Comparison of ENCODE assay signal across 9 cellular contexts in the genomic region with DNA sequence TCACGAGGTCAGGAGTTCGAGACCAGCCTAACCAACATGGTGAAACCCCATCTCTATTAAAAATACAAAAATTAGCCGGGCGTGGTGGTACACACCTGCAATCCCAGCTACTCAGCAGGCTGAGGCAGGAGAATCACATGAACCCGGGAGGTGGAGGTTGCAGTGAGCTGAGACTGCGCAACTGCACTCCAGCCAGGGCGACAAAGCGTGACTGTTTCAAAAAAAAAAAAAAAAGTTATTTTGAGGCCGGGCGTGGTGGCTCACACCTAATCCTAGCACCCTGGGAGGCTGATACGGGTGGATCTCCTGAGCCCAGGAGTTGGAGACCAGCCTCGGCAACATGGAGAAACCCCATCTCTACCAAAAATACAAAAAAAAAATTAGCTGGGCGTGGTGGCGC. TPM values are rescaled to one million over a fixed set of nuclear protein-coding genes. Genes with fewer than 3 reads are reported as not detected.
A peak's percentile ranks its signal among the peaks of the same experiment; 100 is the strongest.
DNase-seq lines count a peak whose midpoint lies in the region; ATAC-seq, FAIRE-seq and TF ChIP-seq lines count a peak whose summit lies in the region.
"Not testable (repeated sequence)": the region's sequence is repeated elsewhere in the genome, so short reads cannot be mapped to it uniquely, and the experiment has no call there.
"Had no signal": no experiment of that assay in that cellular context is flagged by ENCODE, and none has a peak within 500 bp of the region (broad histone marks: within the 10 kb centered on the region; RNA-seq: fewer than 3 reads in every experiment).

No MANE protein-coding gene starts in this region.

- H4K20me1 ChIP-seq in BLaER1 treated with 17β-estradiol and CSF1 and Interleukin-3, amounts not matched to agents 10 nM and 100 nM, result peaks cover 3 to 98% (median 76%) of the 10 kb centered on the region in 11 experiments; a peak in 17 of 22 replicates
- not testable (repeated sequence) for H4K20me1 ChIP-seq in SU-DHL-6 (ENCODE audit: low read depth, low read length); GM12878 (ENCODE audit: control insufficient read depth, insufficient read depth)

- TF ChIP-seq EP300 in GM12878 (IDR thresholded peaks at IDR 0.05; ENCODE audit: borderline replicate concordance in 1 of 2, control insufficient read depth in 1 of 2, low read depth in 2 of 2, low read length in 2 of 2), result not testable (repeated sequence)

- in situ Hi-C loops in GM12878 (cut with MboI), result not testable (repeated sequence)

- not testable (repeated sequence) for H3K9me2 ChIP-seq in SU-DHL-6 (replicated peaks; ENCODE audit: insufficient read depth, low read length)

- not testable (repeated sequence) for H3K4me3 ChIP-seq in BLaER1 treated with 17β-estradiol and CSF1 and Interleukin-3, amounts not matched to agents 10 nM and 100 nM; SU-DHL-6 (ENCODE audit: insufficient read depth, low read length, poor library complexity, severe bottlenecking)
- H3K4me3 ChIP-seq in GM12878, result 0 out of 2 replicates have a peak overlapping the region, but pooled peaks have one; percentile 4

- DNase-seq in GM12891 (ENCODE audit: insufficient read length, low spot score); GM12878 (ENCODE audit: low read depth, low spot score): not testable (repeated sequence)
- peak; percentile 18 for DNase-seq in left kidney (ENCODE audit: low read depth, low spot score)
- peak; percentile 29 for DNase-seq in posterior vena cava (ENCODE audit: low spot score)

- peaks cover 30 to 40% (median 36%) of the 10 kb centered on the region in 10 experiments for H3K4me1 ChIP-seq in BLaER1 treated with 17β-estradiol and CSF1 and Interleukin-3, amounts not matched to agents 10 nM and 100 nM
- H3K4me1 ChIP-seq in GM12878 (ENCODE audit: control insufficient read depth, insufficient read depth, low read length), result not testable (repeated sequence)

- not testable (repeated sequence) for H3K27me3 ChIP-seq in BLaER1 treated with 17β-estradiol and CSF1 and Interleukin-3, amounts not matched to agents 10 nM and 100 nM; SU-DHL-6 (ENCODE audit: low read length); GM12878 (replicated peaks in 1 of 2; ENCODE audit: control insufficient read depth in 2 of 2, insufficient read depth in 2 of 2, low read length in 1 of 2)

- CTCF ChIA-PET in GM12878 (lab: Yijun Ruan, JAX), result interaction anchor here (0.7 to 1.2 kb wide), 5 partner anchors 12 to 634 kb away, joined by 3 to 6 read pairs (median 3); a partner anchor contains a TSS

- not testable (repeated sequence) for H3K9me3 ChIP-seq in BLaER1 treated with 17β-estradiol and CSF1 and Interleukin-3, amounts not matched to agents 10 nM and 100 nM (replicated peaks in 1 of 11); SU-DHL-6 (ENCODE audit: insufficient read depth, low read length); GM12878 (replicated peaks; ENCODE audit: control insufficient read depth, insufficient read depth, low read length)

- H3K27ac ChIP-seq in BLaER1 treated with 17β-estradiol and CSF1 and Interleukin-3, amounts not matched to agents 10 nM and 100 nM; GM12878 (ENCODE audit: control insufficient read depth, insufficient read depth): not testable (repeated sequence)
- peak overlapping the region; percentile 87; the same call in 1 of the 2 replicates for H3K27ac ChIP-seq in SU-DHL-6 (ENCODE audit: low read depth, low read length)

- not testable (repeated sequence) for TF ChIP-seq CTCF in SU-DHL-6 (IDR thresholded peaks at IDR 0.05; ENCODE audit: insufficient read depth, low read length, poor library complexity, severe bottlenecking); GM12878 (IDR thresholded peaks at IDR 0.05 in 2 of 3, conservative IDR thresholded peaks at IDR 0.05 in 1 of 3; ENCODE audit: control insufficient read depth in 2 of 3, extremely low read depth in 1 of 3, insufficient read depth in 1 of 3, low read depth in 3 of 3, low read length in 3 of 3)

- not testable (repeated sequence) for BruUV-seq in GM12878 (replicated peaks; lab: Mats Ljungman, UMichigan)

- peak overlapping the region; percentile 25 to 67 (median 47); a peak in 20 of 22 replicates for H3K4me2 ChIP-seq in BLaER1 treated with 17β-estradiol and CSF1 and Interleukin-3, amounts not matched to agents 10 nM and 100 nM
- H3K4me2 ChIP-seq in SU-DHL-6 (ENCODE audit: low read depth, low read length, poor library complexity, severe bottlenecking), result peak overlapping the region; percentile 70
- not testable (repeated sequence) for H3K4me2 ChIP-seq in GM12878 (ENCODE audit: control insufficient read depth, insufficient read depth)

- not testable (repeated sequence) for TF ChIP-seq POLR2A in GM12891 (IDR thresholded peaks at IDR 0.05; ENCODE audit: low read depth, low read length); GM12878 (IDR thresholded peaks at IDR 0.05; ENCODE audit: low read depth, low read length)

- H3K36me3 ChIP-seq in BLaER1 treated with 17β-estradiol and CSF1 and Interleukin-3, amounts not matched to agents 10 nM and 100 nM, result peaks cover 18 to 63% (median 53%) of the 10 kb centered on the region in 11 experiments
- peaks cover 13% of the 10 kb centered on the region for H3K36me3 ChIP-seq in SU-DHL-6 (ENCODE audit: low read length)
- H3K36me3 ChIP-seq in GM12878 (ENCODE audit: control insufficient read depth in 2 of 2, insufficient read depth in 2 of 2, low read length in 1 of 2), result peaks cover 9 to 16% of the 10 kb centered on the region in 2 experiments

- intact Hi-C loops in GM12878 (cut with micrococcal nuclease; ENCODE audit: unreplicated experiment); posterior vena cava (cut with DNase I): not testable (repeated sequence)

- not testable (repeated sequence) for FAIRE-seq in GM12891 (lab: Jason Lieb, UNC); GM12878 (lab: Jason Lieb, UNC)

- not testable (repeated sequence) for TF ChIP-seq RAD21 in GM12878 (IDR thresholded peaks at IDR 0.05; ENCODE audit: insufficient read depth, low read depth, low read length)

- RAD21 ChIA-PET in GM12878 (lab: Charles Lee; ENCODE audit: unreplicated experiment), result interaction anchor here (1.0 to 1.2 kb wide), 2 partner anchors 12 to 14 kb away, joined by 3 to 4 read pairs; no protein-coding TSS in a partner anchor

- 0 out of 22 replicates have a peak overlapping the region, but pooled peaks of 1 of the 11 experiments have one; percentile 10 for H3K9ac ChIP-seq in BLaER1 treated with 17β-estradiol and CSF1 and Interleukin-3, amounts not matched to agents 10 nM and 100 nM
- H3K9ac ChIP-seq in SU-DHL-6 (ENCODE audit: low read length); GM12878 (ENCODE audit: control insufficient read depth, insufficient read depth, low read length): not testable (repeated sequence)

- WGBS in GM12878 (ENCODE audit: insufficient coverage, insufficient replicate concordance, low lambda C conversion rate, missing lambda C conversion rate), result 63% methylated on average over 14 of the region's 14 CpGs

- POLR2A ChIA-PET in GM12878 (lab: Charles Lee), result interaction anchor here (0.7 to 1.5 kb wide), 4 partner anchors 10 to 41 kb away, joined by 5 to 15 read pairs (median 5); a partner anchor contains a TSS

- SMC1A ChIA-PET in GM12878 (lab: Charles Lee; ENCODE audit: uncharacterized antibody, unreplicated experiment), result interaction anchor here (0.6 to 5.2 kb wide), 2 partner anchors 13 to 115 kb away, joined by 3 to 33 read pairs; a partner anchor contains a TSS

- H3K79me2 ChIP-seq in SU-DHL-6 (ENCODE audit: insufficient read depth, low read length) (peaks cover 79% of the 10 kb centered on the region), GM12878 (ENCODE audit: control insufficient read depth, insufficient read depth, low read length) (peaks cover 19% of the 10 kb centered on the region)

- ATAC-seq in GM12878, result not testable (repeated sequence)

- not testable (repeated sequence) for H2AFZ ChIP-seq in SU-DHL-6 (ENCODE audit: low read depth, low read length, severe bottlenecking); GM12878 (ENCODE audit: control insufficient read depth, low read depth, low read length)

- peaks cover 49% of the 10 kb centered on the region for H3F3A ChIP-seq in SU-DHL-6 (ENCODE audit: insufficient read depth)

RNA-seq across cellular contexts. Expression of a gene that starts 13.8 kb away (rescaled TPM):
- polyA plus RNA-seq in GM12891 (2012; ENCODE audit: low read depth, missing spikeins), result 0.13 TPM
- total RNA-seq in GM12878 (2013; cell fraction: nucleolus; rRNA removed), result not detected in 2 replicates
- 0.11 and 0.62 TPM in 2 replicates for total RNA-seq in GM12878 (2014; rRNA removed)
- total RNA-seq in GM12878 (2014; rRNA removed; fragmentation: Illumina TruSeq; extraction: Trizol), result 0.13 and 0.18 TPM in 2 replicates
- not detected in 2 replicates for total RNA-seq in GM12878 (2021)
- 0.46 TPM for polyA plus RNA-seq in GM12878 (2011; ENCODE audit: low read depth)
- 0.22 and 0.37 TPM in 2 replicates for polyA plus RNA-seq in GM12878 (2011; rRNA removed)
- polyA plus RNA-seq in GM12878 (2011; cell fraction: cytosol; rRNA removed), result 0.17 and 0.25 TPM in 2 replicates
- 0.29 and 0.31 TPM in 2 replicates for polyA plus RNA-seq in GM12878 (2011; cell fraction: nucleus; rRNA removed)
- 0.22 and 0.31 TPM in 2 replicates for polyA plus RNA-seq in GM12878 (2012)
- 0.19 and 0.49 TPM in 2 replicates for polyA plus RNA-seq in GM12878 (2014; fragmentation: Illumina TruSeq; extraction: Trizol)
- polyA plus RNA-seq in GM12878 (2014; fragmentation: Nextera tagmentation; extraction: Ambion mirVana), result not detected
- 0.19 and 0.24 TPM in 2 replicates for polyA plus RNA-seq in GM12878 (2014; rRNA removed)
- polyA plus RNA-seq in GM12878 (2016; fragmentation: Nextera tagmentation; extraction: Ambion mirVana), result under 1 TPM in 1 of 2 experiments, not detected in 1; 0.35 TPM
- 0.10 and 1.2 TPM in 2 replicates for polyA minus RNA-seq in GM12878 (2011; rRNA and poly(A)+ RNA removed)
- not detected in 2 replicates for polyA minus RNA-seq in GM12878 (2011; cell fraction: cytosol; rRNA and poly(A)+ RNA removed)
- not detected in 2 replicates for polyA minus RNA-seq in GM12878 (2011; cell fraction: nucleus; rRNA and poly(A)+ RNA removed)
- total RNA-seq in posterior vena cava, result under 1 TPM; 0.32 to 0.43 TPM
- total RNA-seq: A172; A673; CD4-positive, alpha-beta memory T cell had no signal
- polyA plus RNA-seq: CD4-positive, alpha-beta memory T cell had no signal

RNA-seq across cellular contexts. Expression of a gene that starts 13.8 kb away (rescaled TPM):
- polyA plus RNA-seq in GM12891 (2012; ENCODE audit: low read depth, missing spikeins), result 1.7 TPM
- total RNA-seq in GM12878 (2013; cell fraction: nucleolus; rRNA removed), result 23.5 and 24.7 TPM in 2 replicates
- total RNA-seq in GM12878 (2014; rRNA removed), result 15.5 and 17.2 TPM in 2 replicates
- 13.4 and 13.9 TPM in 2 replicates for total RNA-seq in GM12878 (2014; rRNA removed; fragmentation: Illumina TruSeq; extraction: Trizol)
- 11.5 and 13.9 TPM in 2 replicates for total RNA-seq in GM12878 (2021)
- 3.1 TPM for polyA plus RNA-seq in GM12878 (2011; ENCODE audit: low read depth)
- polyA plus RNA-seq in GM12878 (2011; rRNA removed), result 8.6 and 9.2 TPM in 2 replicates
- 5.9 and 6.7 TPM in 2 replicates for polyA plus RNA-seq in GM12878 (2011; cell fraction: cytosol; rRNA removed)
- polyA plus RNA-seq in GM12878 (2011; cell fraction: nucleus; rRNA removed), result 3.4 and 4.0 TPM in 2 replicates
- 2.3 and 2.4 TPM in 2 replicates for polyA plus RNA-seq in GM12878 (2012)
- 3.1 and 4.5 TPM in 2 replicates for polyA plus RNA-seq in GM12878 (2014; fragmentation: Illumina TruSeq; extraction: Trizol)
- under 1 TPM; 0.07 to 0.10 TPM for polyA plus RNA-seq in GM12878 (2014; fragmentation: Nextera tagmentation; extraction: Ambion mirVana)
- polyA plus RNA-seq in GM12878 (2014; rRNA removed), result 5.4 and 6.0 TPM in 2 replicates
- polyA plus RNA-seq in GM12878 (2016; fragmentation: Nextera tagmentation; extraction: Ambion mirVana), result 10 to 100 TPM; 11.5 to 12.1 TPM
- 31.0 and 44.5 TPM in 2 replicates for polyA minus RNA-seq in GM12878 (2011; rRNA and poly(A)+ RNA removed)
- 8.7 and 13.5 TPM in 2 replicates for polyA minus RNA-seq in GM12878 (2011; cell fraction: cytosol; rRNA and poly(A)+ RNA removed)
- polyA minus RNA-seq in GM12878 (2011; cell fraction: nucleus; rRNA and poly(A)+ RNA removed), result 5.1 and 7.9 TPM in 2 replicates
- 10 to 100 TPM; 10.9 to 12.1 TPM for total RNA-seq in posterior vena cava

RNA-seq across cellular contexts. Expression of a gene that starts 15.3 kb away (rescaled TPM):
- 24.8 TPM for polyA plus RNA-seq in GM12891 (2012; ENCODE audit: low read depth, missing spikeins)
- 32.6 and 34.5 TPM in 2 replicates for total RNA-seq in GM12878 (2013; cell fraction: nucleolus; rRNA removed)
- total RNA-seq in GM12878 (2014; rRNA removed), result 41.2 and 51.3 TPM in 2 replicates
- total RNA-seq in GM12878 (2014; rRNA removed; fragmentation: Illumina TruSeq; extraction: Trizol), result 38.6 and 38.8 TPM in 2 replicates
- total RNA-seq in GM12878 (2021), result 38.7 and 41.2 TPM in 2 replicates
- 19.5 TPM for polyA plus RNA-seq in GM12878 (2011; ENCODE audit: low read depth)
- polyA plus RNA-seq in GM12878 (2011; rRNA removed), result 64.6 and 74.1 TPM in 2 replicates
- polyA plus RNA-seq in GM12878 (2011; cell fraction: cytosol; rRNA removed), result 46.8 and 48.1 TPM in 2 replicates
- 54.1 and 66.4 TPM in 2 replicates for polyA plus RNA-seq in GM12878 (2011; cell fraction: nucleus; rRNA removed)
- polyA plus RNA-seq in GM12878 (2012), result 29.5 and 34.1 TPM in 2 replicates
- 48.0 and 54.4 TPM in 2 replicates for polyA plus RNA-seq in GM12878 (2014; fragmentation: Illumina TruSeq; extraction: Trizol)
- 1 to 10 TPM in 1 of 2 experiments, under 1 TPM in 1; 0.52 to 6.6 TPM for polyA plus RNA-seq in GM12878 (2014; fragmentation: Nextera tagmentation; extraction: Ambion mirVana)
- 49.0 and 53.9 TPM in 2 replicates for polyA plus RNA-seq in GM12878 (2014; rRNA removed)
- 10 to 100 TPM; 38.1 to 40.7 TPM for polyA plus RNA-seq in GM12878 (2016; fragmentation: Nextera tagmentation; extraction: Ambion mirVana)
- 27.9 and 36.4 TPM in 2 replicates for polyA minus RNA-seq in GM12878 (2011; rRNA and poly(A)+ RNA removed)
- polyA minus RNA-seq in GM12878 (2011; cell fraction: cytosol; rRNA and poly(A)+ RNA removed), result 5.2 and 9.6 TPM in 2 replicates
- 24.1 and 26.6 TPM in 2 replicates for polyA minus RNA-seq in GM12878 (2011; cell fraction: nucleus; rRNA and poly(A)+ RNA removed)
- total RNA-seq in posterior vena cava, result 10 to 100 TPM; 49.1 to 61.8 TPM

RNA-seq across cellular contexts. Expression of a gene that starts 38.6 kb away (rescaled TPM):
- polyA plus RNA-seq in GM12891 (2012; ENCODE audit: low read depth, missing spikeins), result 1.1 TPM
- total RNA-seq in GM12878 (2013; cell fraction: nucleolus; rRNA removed), result 7.9 and 9.6 TPM in 2 replicates
- total RNA-seq in GM12878 (2014; rRNA removed) (1.8 and 2.1 TPM in 2 replicates), GM12878 (2014; rRNA removed; fragmentation: Illumina TruSeq; extraction: Trizol) (1.5 and 1.6 TPM in 2 replicates), GM12878 (2021) (3.8 and 4.2 TPM in 2 replicates), posterior vena cava (100 to 1,000 TPM in 1 of 2 donors, 10 to 100 TPM in 1; 91.3 to 134 TPM)
- polyA plus RNA-seq in GM12878 (2011; ENCODE audit: low read depth), result 0.25 TPM
- polyA plus RNA-seq in GM12878 (2011; rRNA removed) (1.6 and 2.9 TPM in 2 replicates), GM12878 (2014; fragmentation: Illumina TruSeq; extraction: Trizol) (2.6 and 3.4 TPM in 2 replicates), GM12878 (2014; fragmentation: Nextera tagmentation; extraction: Ambion mirVana) (under 1 TPM; 0.02 to 0.08 TPM), GM12878 (2014; rRNA removed) (4.7 and 5.2 TPM in 2 replicates), GM12878 (2016; fragmentation: Nextera tagmentation; extraction: Ambion mirVana) (under 1 TPM; 0.18 to 0.71 TPM)
- 3.6 and 4.6 TPM in 2 replicates for polyA plus RNA-seq in GM12878 (2011; cell fraction: cytosol; rRNA removed)
- polyA plus RNA-seq in GM12878 (2011; cell fraction: nucleus; rRNA removed), result 19.5 and 31.0 TPM in 2 replicates
- polyA plus RNA-seq in GM12878 (2012), result 1.5 and 1.8 TPM in 2 replicates
- polyA minus RNA-seq in GM12878 (2011; rRNA and poly(A)+ RNA removed), result 1.0 and 1.9 TPM in 2 replicates
- 2.7 and 2.8 TPM in 2 replicates for polyA minus RNA-seq in GM12878 (2011; cell fraction: cytosol; rRNA and poly(A)+ RNA removed)
- 3.4 and 5.0 TPM in 2 replicates for polyA minus RNA-seq in GM12878 (2011; cell fraction: nucleus; rRNA and poly(A)+ RNA removed)
- total RNA-seq: CD4-positive, alpha-beta memory T cell had no signal
- polyA plus RNA-seq: CD4-positive, alpha-beta memory T cell had no signal

RNA-seq across cellular contexts. Expression of a gene that starts 39.6 kb away (rescaled TPM):
- polyA plus RNA-seq in GM12891 (2012; ENCODE audit: low read depth, missing spikeins), result 0.19 TPM
- total RNA-seq in GM12878 (2013; cell fraction: nucleolus; rRNA removed), result 3.0 and 4.0 TPM in 2 replicates
- 0.85 and 1.9 TPM in 2 replicates for total RNA-seq in GM12878 (2014; rRNA removed)
- 0.46 and 0.54 TPM in 2 replicates for total RNA-seq in GM12878 (2014; rRNA removed; fragmentation: Illumina TruSeq; extraction: Trizol)
- total RNA-seq in GM12878 (2021), result 1.1 and 1.5 TPM in 2 replicates
- not detected for polyA plus RNA-seq in GM12878 (2011; ENCODE audit: low read depth)
- polyA plus RNA-seq in GM12878 (2011; rRNA removed), result 0.29 and 0.64 TPM in 2 replicates
- 0.84 and 1.3 TPM in 2 replicates for polyA plus RNA-seq in GM12878 (2011; cell fraction: cytosol; rRNA removed)
- polyA plus RNA-seq in GM12878 (2011; cell fraction: nucleus; rRNA removed), result 0.89 and 1.3 TPM in 2 replicates
- 0.35 and 0.39 TPM in 2 replicates for polyA plus RNA-seq in GM12878 (2012)
- 0.32 TPM in 1 of 2 replicates, not detected in the other for polyA plus RNA-seq in GM12878 (2014; fragmentation: Illumina TruSeq; extraction: Trizol)
- polyA plus RNA-seq in GM12878 (2014; fragmentation: Nextera tagmentation; extraction: Ambion mirVana), result under 1 TPM in 1 of 2 experiments, not detected in 1; 0.37 TPM
- 0.55 and 1.2 TPM in 2 replicates for polyA plus RNA-seq in GM12878 (2014; rRNA removed)
- polyA plus RNA-seq in GM12878 (2016; fragmentation: Nextera tagmentation; extraction: Ambion mirVana), result 1 to 10 TPM in 1 of 2 experiments, under 1 TPM in 1; 0.81 to 1.0 TPM
- 0.59 and 1.5 TPM in 2 replicates for polyA minus RNA-seq in GM12878 (2011; rRNA and poly(A)+ RNA removed)
- polyA minus RNA-seq in GM12878 (2011; cell fraction: cytosol; rRNA and poly(A)+ RNA removed), result 1.8 and 2.0 TPM in 2 replicates
- polyA minus RNA-seq in GM12878 (2011; cell fraction: nucleus; rRNA and poly(A)+ RNA removed), result 0.73 and 2.3 TPM in 2 replicates
- 10 to 100 TPM; 10.1 to 12.1 TPM for total RNA-seq in posterior vena cava
